ENCODE assay signal across 2 cellular contexts in the genomic region with DNA sequence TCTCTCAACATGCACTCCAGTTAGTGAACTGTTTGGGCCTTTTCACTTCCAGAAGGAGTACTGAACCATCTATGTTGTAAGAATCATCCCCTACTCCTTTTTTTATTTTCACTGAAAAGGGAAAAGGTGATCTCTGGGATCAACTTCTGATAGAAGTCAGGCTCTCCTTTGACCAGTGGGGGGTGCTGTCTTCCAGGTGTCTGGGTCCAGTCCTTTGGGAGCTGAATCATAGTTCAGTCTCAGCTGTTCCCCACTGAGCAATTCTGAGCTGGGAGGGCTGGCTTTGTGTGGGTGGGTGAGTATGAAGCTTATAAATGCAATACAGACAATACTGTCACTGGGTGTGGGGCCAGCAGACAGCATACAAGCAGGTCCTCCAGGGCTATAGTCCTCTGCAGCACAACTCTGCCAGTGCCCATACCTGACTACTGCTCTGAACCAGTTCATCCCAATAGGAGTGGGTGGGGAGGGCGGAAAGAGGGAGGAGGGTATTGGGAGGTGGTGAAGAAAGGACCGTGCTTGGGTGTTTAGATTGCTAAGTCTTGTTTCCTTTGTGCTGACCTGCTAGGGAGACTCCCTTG.
TF ChIP-seq lines count a peak whose summit lies in the region.

No MANE protein-coding gene starts in this region.

TF ChIP-seq in SK-N-SH treated with all-trans-retinoic acid at 6 μM for 48 hours, 23 proteins besides CTCF, POLR2A, EP300 and RAD21 (continued from another document):
- TF ChIP-seq, protein P1, sequence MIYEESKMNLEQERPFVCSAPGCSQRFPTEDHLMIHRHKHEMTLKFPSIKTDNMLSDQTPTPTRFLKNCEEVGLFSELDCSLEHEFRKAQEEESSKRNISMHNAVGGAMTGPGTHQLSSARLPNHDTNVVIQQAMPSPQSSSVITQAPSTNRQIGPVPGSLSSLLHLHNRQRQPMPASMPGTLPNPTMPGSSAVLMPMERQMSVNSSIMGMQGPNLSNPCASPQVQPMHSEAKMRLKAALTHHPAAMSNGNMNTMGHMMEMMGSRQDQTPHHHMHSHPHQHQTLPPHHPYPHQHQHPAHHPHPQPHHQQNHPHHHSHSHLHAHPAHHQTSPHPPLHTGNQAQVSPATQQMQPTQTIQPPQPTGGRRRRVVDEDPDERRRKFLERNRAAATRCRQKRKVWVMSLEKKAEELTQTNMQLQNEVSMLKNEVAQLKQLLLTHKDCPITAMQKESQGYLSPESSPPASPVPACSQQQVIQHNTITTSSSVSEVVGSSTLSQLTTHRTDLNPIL (CRISPR knock-in tag; IDR thresholded peaks at IDR 0.05; ENCODE audit: low read depth): no peak
- TF ChIP-seq ESRRG (CRISPR knock-in tag; IDR thresholded peaks at IDR 0.05): no peak
- no peak for TF ChIP-seq ZNF8 (CRISPR knock-in tag; IDR thresholded peaks at IDR 0.05)
- TF ChIP-seq ZC3H10 (CRISPR knock-in tag; IDR thresholded peaks at IDR 0.05): no peak
- TF ChIP-seq CSDC2 (CRISPR knock-in tag; IDR thresholded peaks at IDR 0.05): no peak
- TF ChIP-seq TCF4 (CRISPR knock-in tag; IDR thresholded peaks at IDR 0.05; ENCODE audit: borderline replicate concordance): no peak
- TF ChIP-seq, protein P2, sequence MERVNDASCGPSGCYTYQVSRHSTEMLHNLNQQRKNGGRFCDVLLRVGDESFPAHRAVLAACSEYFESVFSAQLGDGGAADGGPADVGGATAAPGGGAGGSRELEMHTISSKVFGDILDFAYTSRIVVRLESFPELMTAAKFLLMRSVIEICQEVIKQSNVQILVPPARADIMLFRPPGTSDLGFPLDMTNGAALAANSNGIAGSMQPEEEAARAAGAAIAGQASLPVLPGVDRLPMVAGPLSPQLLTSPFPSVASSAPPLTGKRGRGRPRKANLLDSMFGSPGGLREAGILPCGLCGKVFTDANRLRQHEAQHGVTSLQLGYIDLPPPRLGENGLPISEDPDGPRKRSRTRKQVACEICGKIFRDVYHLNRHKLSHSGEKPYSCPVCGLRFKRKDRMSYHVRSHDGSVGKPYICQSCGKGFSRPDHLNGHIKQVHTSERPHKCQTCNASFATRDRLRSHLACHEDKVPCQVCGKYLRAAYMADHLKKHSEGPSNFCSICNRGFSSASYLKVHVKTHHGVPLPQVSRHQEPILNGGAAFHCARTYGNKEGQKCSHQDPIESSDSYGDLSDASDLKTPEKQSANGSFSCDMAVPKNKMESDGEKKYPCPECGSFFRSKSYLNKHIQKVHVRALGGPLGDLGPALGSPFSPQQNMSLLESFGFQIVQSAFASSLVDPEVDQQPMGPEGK (CRISPR knock-in tag; IDR thresholded peaks at IDR 0.05; ENCODE audit: borderline replicate concordance): no peak
- TF ChIP-seq ARNTL (CRISPR knock-in tag; IDR thresholded peaks at IDR 0.05; ENCODE audit: borderline replicate concordance, low read depth): no peak
TF ChIP-seq in SK-N-SH treated with all-trans-retinoic acid at 6 μM for 48 hours: peak in this region for 0.

TF ChIP-seq in K562, 482 proteins besides CTCF, POLR2A, EP300 and RAD21 (continued from another document and continues in another):
- TF ChIP-seq, protein P3, sequence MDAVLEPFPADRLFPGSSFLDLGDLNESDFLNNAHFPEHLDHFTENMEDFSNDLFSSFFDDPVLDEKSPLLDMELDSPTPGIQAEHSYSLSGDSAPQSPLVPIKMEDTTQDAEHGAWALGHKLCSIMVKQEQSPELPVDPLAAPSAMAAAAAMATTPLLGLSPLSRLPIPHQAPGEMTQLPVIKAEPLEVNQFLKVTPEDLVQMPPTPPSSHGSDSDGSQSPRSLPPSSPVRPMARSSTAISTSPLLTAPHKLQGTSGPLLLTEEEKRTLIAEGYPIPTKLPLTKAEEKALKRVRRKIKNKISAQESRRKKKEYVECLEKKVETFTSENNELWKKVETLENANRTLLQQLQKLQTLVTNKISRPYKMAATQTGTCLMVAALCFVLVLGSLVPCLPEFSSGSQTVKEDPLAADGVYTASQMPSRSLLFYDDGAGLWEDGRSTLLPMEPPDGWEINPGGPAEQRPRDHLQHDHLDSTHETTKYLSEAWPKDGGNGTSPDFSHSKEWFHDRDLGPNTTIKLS (IDR thresholded peaks at IDR 0.05; ENCODE audit: borderline replicate concordance, low read depth): no peak
- TF ChIP-seq ATF1 (CRISPR knock-in tag; IDR thresholded peaks at IDR 0.05) (no peak), ATF1 (tag; IDR thresholded peaks at IDR 0.05) (no peak), NCOR1 (IDR thresholded peaks at IDR 0.05) (peak; percentile 13; the same call in 1 of the 2 replicates), FOXA3 (CRISPR knock-in tag; conservative IDR thresholded peaks at IDR 0.05 in 1 of 2, IDR thresholded peaks at IDR 0.05 in 1 of 2) (no peak), SOX6 (IDR thresholded peaks at IDR 0.05) (peak; percentile 24; the same call in 1 of the 2 replicates), TAF7 (tag; IDR thresholded peaks at IDR 0.05) (no peak), ZNF347 (CRISPR knock-in tag; IDR thresholded peaks at IDR 0.05; ENCODE audit: low read depth) (no peak), ZNF384 (IDR thresholded peaks at IDR 0.05; ENCODE audit: low read depth, low read length) (0 out of 2 replicates have a peak, but pooled peaks have one; percentile 12), ZNF79 (CRISPR knock-in tag; IDR thresholded peaks at IDR 0.05; ENCODE audit: low read depth) (no peak), PHTF2 (CRISPR knock-in tag; IDR thresholded peaks at IDR 0.05) (no peak), CTBP1 (IDR thresholded peaks at IDR 0.05; ENCODE audit: borderline replicate concordance) (peak; percentile 34; the same call in 1 of the 2 replicates), HDAC6 (IDR thresholded peaks at IDR 0.05; ENCODE audit: low read depth, low read length) (no peak), SMAD4 (CRISPR knock-in tag; conservative IDR thresholded peaks at IDR 0.05) (0 out of 2 replicates have a peak, but pooled peaks have one; percentile 25), NFE2 (IDR thresholded peaks at IDR 0.05; ENCODE audit: low read depth) (peak; percentile 91), THRAP3 (IDR thresholded peaks at IDR 0.05; ENCODE audit: borderline replicate concordance) (no peak), CC2D1A (IDR thresholded peaks at IDR 0.05) (peak; percentile 81), MIER1 (IDR thresholded peaks at IDR 0.05; ENCODE audit: low read depth) (no peak), PHF21A (IDR thresholded peaks at IDR 0.05; ENCODE audit: borderline replicate concordance, low read depth) (0 out of 2 replicates have a peak, but pooled peaks have one; percentile 7), ZNF76 (CRISPR knock-in tag; IDR thresholded peaks at IDR 0.05; ENCODE audit: borderline replicate concordance) (no peak), ZNF445 (CRISPR knock-in tag; IDR thresholded peaks at IDR 0.05; ENCODE audit: low read depth) (no peak), GATA2 (CRISPR knock-in tag; IDR thresholded peaks at IDR 0.05) (peak; percentile 51; the same call in 1 of the 2 replicates), FOSL1 (tag; conservative IDR thresholded peaks at IDR 0.05) (peak; percentile 69), ETV5 (CRISPR knock-in tag; IDR thresholded peaks at IDR 0.05; ENCODE audit: low read depth) (peak; percentile 56; the same call in 1 of the 2 replicates), ZNF586 (CRISPR knock-in tag; conservative IDR thresholded peaks at IDR 0.05) (no peak), HDAC2 (IDR thresholded peaks at IDR 0.05) (0 out of 2 replicates have a peak, but pooled peaks have one; percentile 23), ZNF124 (CRISPR knock-in tag; IDR thresholded peaks at IDR 0.05) (no peak), PHB2 (IDR thresholded peaks at IDR 0.05; ENCODE audit: low read depth) (no peak), XRCC3 (IDR thresholded peaks at IDR 0.05) (no peak), BACH1 (tag; IDR thresholded peaks at IDR 0.05) (0 out of 2 replicates have a peak, but pooled peaks have one; percentile 43), MYBL2 (IDR thresholded peaks at IDR 0.05; ENCODE audit: low read depth) (no peak), MYBL2 (CRISPR knock-in tag; IDR thresholded peaks at IDR 0.05; ENCODE audit: borderline replicate concordance) (no peak), ZNF436 (CRISPR knock-in tag; IDR thresholded peaks at IDR 0.05) (no peak), SMC3 (conservative IDR thresholded peaks at IDR 0.05; ENCODE audit: insufficient read depth, low read depth, low read length) (peak; percentile 71)
- TF ChIP-seq, protein P4, sequence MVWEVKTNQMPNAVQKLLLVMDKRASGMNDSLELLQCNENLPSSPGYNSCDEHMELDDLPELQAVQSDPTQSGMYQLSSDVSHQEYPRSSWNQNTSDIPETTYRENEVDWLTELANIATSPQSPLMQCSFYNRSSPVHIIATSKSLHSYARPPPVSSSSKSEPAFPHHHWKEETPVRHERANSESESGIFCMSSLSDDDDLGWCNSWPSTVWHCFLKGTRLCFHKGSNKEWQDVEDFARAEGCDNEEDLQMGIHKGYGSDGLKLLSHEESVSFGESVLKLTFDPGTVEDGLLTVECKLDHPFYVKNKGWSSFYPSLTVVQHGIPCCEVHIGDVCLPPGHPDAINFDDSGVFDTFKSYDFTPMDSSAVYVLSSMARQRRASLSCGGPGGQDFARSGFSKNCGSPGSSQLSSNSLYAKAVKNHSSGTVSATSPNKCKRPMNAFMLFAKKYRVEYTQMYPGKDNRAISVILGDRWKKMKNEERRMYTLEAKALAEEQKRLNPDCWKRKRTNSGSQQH (CRISPR knock-in tag; IDR thresholded peaks at IDR 0.05): no peak
- TF ChIP-seq, protein P5, sequence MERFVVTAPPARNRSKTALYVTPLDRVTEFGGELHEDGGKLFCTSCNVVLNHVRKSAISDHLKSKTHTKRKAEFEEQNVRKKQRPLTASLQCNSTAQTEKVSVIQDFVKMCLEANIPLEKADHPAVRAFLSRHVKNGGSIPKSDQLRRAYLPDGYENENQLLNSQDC (CRISPR knock-in tag; IDR thresholded peaks at IDR 0.05): no peak
- TF ChIP-seq, protein P6, sequence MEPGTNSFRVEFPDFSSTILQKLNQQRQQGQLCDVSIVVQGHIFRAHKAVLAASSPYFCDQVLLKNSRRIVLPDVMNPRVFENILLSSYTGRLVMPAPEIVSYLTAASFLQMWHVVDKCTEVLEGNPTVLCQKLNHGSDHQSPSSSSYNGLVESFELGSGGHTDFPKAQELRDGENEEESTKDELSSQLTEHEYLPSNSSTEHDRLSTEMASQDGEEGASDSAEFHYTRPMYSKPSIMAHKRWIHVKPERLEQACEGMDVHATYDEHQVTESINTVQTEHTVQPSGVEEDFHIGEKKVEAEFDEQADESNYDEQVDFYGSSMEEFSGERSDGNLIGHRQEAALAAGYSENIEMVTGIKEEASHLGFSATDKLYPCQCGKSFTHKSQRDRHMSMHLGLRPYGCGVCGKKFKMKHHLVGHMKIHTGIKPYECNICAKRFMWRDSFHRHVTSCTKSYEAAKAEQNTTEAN (CRISPR knock-in tag; IDR thresholded peaks at IDR 0.05): no peak
- TF ChIP-seq, protein P7, sequence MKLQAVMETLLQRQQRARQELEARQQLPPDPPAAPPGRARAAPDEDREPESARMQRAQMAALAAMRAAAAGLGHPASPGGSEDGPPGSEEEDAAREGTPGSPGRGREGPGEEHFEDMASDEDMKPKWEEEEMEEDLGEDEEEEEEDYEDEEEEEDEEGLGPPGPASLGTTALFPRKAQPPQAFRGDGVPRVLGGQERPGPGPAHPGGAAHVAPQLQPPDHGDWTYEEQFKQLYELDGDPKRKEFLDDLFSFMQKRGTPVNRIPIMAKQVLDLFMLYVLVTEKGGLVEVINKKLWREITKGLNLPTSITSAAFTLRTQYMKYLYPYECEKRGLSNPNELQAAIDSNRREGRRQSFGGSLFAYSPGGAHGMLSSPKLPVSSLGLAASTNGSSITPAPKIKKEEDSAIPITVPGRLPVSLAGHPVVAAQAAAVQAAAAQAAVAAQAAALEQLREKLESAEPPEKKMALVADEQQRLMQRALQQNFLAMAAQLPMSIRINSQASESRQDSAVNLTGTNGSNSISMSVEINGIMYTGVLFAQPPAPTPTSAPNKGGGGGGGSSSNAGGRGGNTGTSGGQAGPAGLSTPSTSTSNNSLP (IDR thresholded peaks at IDR 0.05; ENCODE audit: borderline replicate concordance, low read depth, low read length): peak; percentile 57; the same call in 1 of the 2 replicates
- TF ChIP-seq, protein P8, sequence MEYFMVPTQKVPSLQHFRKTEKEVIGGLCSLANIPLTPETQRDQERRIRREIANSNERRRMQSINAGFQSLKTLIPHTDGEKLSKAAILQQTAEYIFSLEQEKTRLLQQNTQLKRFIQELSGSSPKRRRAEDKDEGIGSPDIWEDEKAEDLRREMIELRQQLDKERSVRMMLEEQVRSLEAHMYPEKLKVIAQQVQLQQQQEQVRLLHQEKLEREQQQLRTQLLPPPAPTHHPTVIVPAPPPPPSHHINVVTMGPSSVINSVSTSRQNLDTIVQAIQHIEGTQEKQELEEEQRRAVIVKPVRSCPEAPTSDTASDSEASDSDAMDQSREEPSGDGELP (CRISPR knock-in tag; IDR thresholded peaks at IDR 0.05; ENCODE audit: borderline replicate concordance): peak; percentile 95
- TF ChIP-seq, protein P9, sequence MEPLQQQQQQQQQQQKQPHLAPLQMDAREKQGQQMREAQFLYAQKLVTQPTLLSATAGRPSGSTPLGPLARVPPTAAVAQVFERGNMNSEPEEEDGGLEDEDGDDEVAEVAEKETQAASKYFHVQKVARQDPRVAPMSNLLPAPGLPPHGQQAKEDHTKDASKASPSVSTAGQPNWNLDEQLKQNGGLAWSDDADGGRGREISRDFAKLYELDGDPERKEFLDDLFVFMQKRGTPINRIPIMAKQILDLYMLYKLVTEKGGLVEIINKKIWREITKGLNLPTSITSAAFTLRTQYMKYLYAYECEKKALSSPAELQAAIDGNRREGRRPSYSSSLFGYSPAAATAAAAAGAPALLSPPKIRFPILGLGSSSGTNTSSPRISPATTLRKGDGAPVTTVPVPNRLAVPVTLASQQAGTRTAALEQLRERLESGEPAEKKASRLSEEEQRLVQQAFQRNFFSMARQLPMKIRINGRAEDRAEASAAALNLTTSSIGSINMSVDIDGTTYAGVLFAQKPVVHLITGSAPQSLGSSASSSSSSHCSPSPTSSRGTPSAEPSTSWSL (CRISPR knock-in tag; IDR thresholded peaks at IDR 0.05; ENCODE audit: borderline replicate concordance): no peak
- TF ChIP-seq, protein P10, sequence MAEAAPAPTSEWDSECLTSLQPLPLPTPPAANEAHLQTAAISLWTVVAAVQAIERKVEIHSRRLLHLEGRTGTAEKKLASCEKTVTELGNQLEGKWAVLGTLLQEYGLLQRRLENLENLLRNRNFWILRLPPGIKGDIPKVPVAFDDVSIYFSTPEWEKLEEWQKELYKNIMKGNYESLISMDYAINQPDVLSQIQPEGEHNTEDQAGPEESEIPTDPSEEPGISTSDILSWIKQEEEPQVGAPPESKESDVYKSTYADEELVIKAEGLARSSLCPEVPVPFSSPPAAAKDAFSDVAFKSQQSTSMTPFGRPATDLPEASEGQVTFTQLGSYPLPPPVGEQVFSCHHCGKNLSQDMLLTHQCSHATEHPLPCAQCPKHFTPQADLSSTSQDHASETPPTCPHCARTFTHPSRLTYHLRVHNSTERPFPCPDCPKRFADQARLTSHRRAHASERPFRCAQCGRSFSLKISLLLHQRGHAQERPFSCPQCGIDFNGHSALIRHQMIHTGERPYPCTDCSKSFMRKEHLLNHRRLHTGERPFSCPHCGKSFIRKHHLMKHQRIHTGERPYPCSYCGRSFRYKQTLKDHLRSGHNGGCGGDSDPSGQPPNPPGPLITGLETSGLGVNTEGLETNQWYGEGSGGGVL (CRISPR knock-in tag; IDR thresholded peaks at IDR 0.05): no peak
- TF ChIP-seq, protein P11, sequence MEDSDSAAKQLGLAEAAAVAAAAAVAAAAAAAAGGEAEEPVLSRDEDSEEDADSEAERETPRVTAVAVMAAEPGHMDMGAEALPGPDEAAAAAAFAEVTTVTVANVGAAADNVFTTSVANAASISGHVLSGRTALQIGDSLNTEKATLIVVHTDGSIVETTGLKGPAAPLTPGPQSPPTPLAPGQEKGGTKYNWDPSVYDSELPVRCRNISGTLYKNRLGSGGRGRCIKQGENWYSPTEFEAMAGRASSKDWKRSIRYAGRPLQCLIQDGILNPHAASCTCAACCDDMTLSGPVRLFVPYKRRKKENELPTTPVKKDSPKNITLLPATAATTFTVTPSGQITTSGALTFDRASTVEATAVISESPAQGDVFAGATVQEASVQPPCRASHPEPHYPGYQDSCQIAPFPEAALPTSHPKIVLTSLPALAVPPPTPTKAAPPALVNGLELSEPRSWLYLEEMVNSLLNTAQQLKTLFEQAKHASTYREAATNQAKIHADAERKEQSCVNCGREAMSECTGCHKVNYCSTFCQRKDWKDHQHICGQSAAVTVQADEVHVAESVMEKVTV (CRISPR knock-in tag; IDR thresholded peaks at IDR 0.05): peak; percentile 74; the same call in 1 of the 2 replicates
